Comparison of ENCODE assay signal across 8 cellular contexts in genomic region chrX:103628386-103629290, GRCh38. TPM values are rescaled to one million over a fixed set of nuclear protein-coding genes. Genes with fewer than 3 reads are reported as not detected.
DNase-seq lines count a peak whose midpoint lies in the region; ATAC-seq and TF ChIP-seq lines count a peak whose summit lies in the region.

Gene TCEAL1, plus strand, starts transcription at chrX:103628975. Its CDS starts 942 bp downstream, at chrX:103629917.

- peaks cover 1% of the 10 kb centered on the region for H3K36me3 Mint-ChIP-seq in activated T-helper 1 cell treated with anti-CD3 and anti-CD28 coated beads, Interleukin-12 subunit alpha, Interleukin-12 subunit beta, Interleukin-2, Interleukin-4 antibody, amounts not matched to agents 30 ng/mL and 10 ng/mL and 1 ng/mL, durations not matched to agents 14 hours and 24 hours and 36 hours (ENCODE audit: low read depth)
- H3K36me3 Mint-ChIP-seq in natural killer cell (no peaks in the 10 kb centered on the region), type B pancreatic cell (no peaks in the 10 kb centered on the region)

- in situ Hi-C loops in GM18951 (cut with MboI; ENCODE audit: low sequenced_read_pairs, unreplicated experiment): no loop called here

- peak within 1 kb of the TSS; percentile 85 for H3K4me3 Mint-ChIP-seq in activated T-helper 1 cell treated with anti-CD3 and anti-CD28 coated beads, Interleukin-12 subunit alpha, Interleukin-12 subunit beta, Interleukin-2, Interleukin-4 antibody, amounts not matched to agents 30 ng/mL and 10 ng/mL and 1 ng/mL, durations not matched to agents 14 hours and 24 hours and 36 hours
- H3K4me3 Mint-ChIP-seq in natural killer cell (peak within 1 kb of the TSS; percentile 92), type B pancreatic cell (peak within 1 kb of the TSS; percentile 87)

- TF ChIP-seq POLR2A in GM18951 (IDR thresholded peaks at IDR 0.05; ENCODE audit: extremely low read depth, insufficient read depth, insufficient read length): peak; percentile 27

- TF ChIP-seq CTCF in fibroblast of villous mesenchyme (IDR thresholded peaks at IDR 0.05; ENCODE audit: insufficient read depth, low read depth, low read length) (no peak), natural killer cell (IDR thresholded peaks at IDR 0.05) (no peak), type B pancreatic cell (conservative IDR thresholded peaks at IDR 0.05) (no peak)

- H3K4me1 Mint-ChIP-seq in activated T-helper 1 cell treated with anti-CD3 and anti-CD28 coated beads, Interleukin-12 subunit alpha, Interleukin-12 subunit beta, Interleukin-2, Interleukin-4 antibody, amounts not matched to agents 30 ng/mL and 10 ng/mL and 1 ng/mL, durations not matched to agents 14 hours and 24 hours and 36 hours (ENCODE audit: low read depth): peaks cover 16% of the 10 kb centered on the region
- peaks cover 11 to 20% of the 10 kb centered on the region in 2 donors for H3K4me1 Mint-ChIP-seq in natural killer cell
- peaks cover 5% of the 10 kb centered on the region for H3K4me1 Mint-ChIP-seq in type B pancreatic cell (ENCODE audit: unreplicated experiment)

- peak within 1 kb of the TSS; percentile 34 for H3K27ac Mint-ChIP-seq in activated T-helper 1 cell treated with anti-CD3 and anti-CD28 coated beads, Interleukin-12 subunit alpha, Interleukin-12 subunit beta, Interleukin-2, Interleukin-4 antibody, amounts not matched to agents 30 ng/mL and 10 ng/mL and 1 ng/mL, durations not matched to agents 14 hours and 24 hours and 36 hours
- H3K27ac Mint-ChIP-seq in natural killer cell (peak within 1 kb of the TSS; percentile 3 to 91), type B pancreatic cell (peak within 1 kb of the TSS; percentile 76)

- DNase-seq in Ammon's horn (ENCODE audit: low spot score) (peak; percentile 80), NCI-H510A (lab: John Stamatoyannopoulos, UW) (peak; percentile 22), fibroblast of villous mesenchyme (ENCODE audit: low read depth) (peak; percentile 44), natural killer cell (peak; percentile 33), type B pancreatic cell (ENCODE audit: extremely low spot score, unreplicated experiment) (no peak)
- no peak for DNase-seq in activated T-helper 1 cell treated with anti-CD3 and anti-CD28 coated beads, Interleukin-12 subunit alpha, Interleukin-12 subunit beta, Interleukin-2, Interleukin-4 antibody, amounts not matched to agents 30 ng/mL and 10 ng/mL and 1 ng/mL, durations not matched to agents 14 hours and 24 hours and 36 hours (ENCODE audit: low spot score)

- no peaks in the 10 kb centered on the region for H3K9me3 Mint-ChIP-seq in activated T-helper 1 cell treated with anti-CD3 and anti-CD28 coated beads, Interleukin-12 subunit alpha, Interleukin-12 subunit beta, Interleukin-2, Interleukin-4 antibody, amounts not matched to agents 30 ng/mL and 10 ng/mL and 1 ng/mL, durations not matched to agents 14 hours and 24 hours and 36 hours
- H3K9me3 Mint-ChIP-seq in natural killer cell (no peaks in the 10 kb centered on the region), type B pancreatic cell (no peaks in the 10 kb centered on the region)

- ATAC-seq in HG03175 (IDR thresholded peaks at IDR 0.05; ENCODE audit: unreplicated experiment) (peak; percentile 76), natural killer cell (peak; percentile 71 to 77 (median 77))

- intact Hi-C loops in activated T-helper 1 cell treated with anti-CD3 and anti-CD28 coated beads, Interleukin-12 subunit alpha, Interleukin-12 subunit beta, Interleukin-2, Interleukin-4 antibody, amounts not matched to agents 30 ng/mL and 10 ng/mL and 1 ng/mL, durations not matched to agents 14 hours and 24 hours and 36 hours (cut with micrococcal nuclease): loop anchor here (5.0 kb wide), 1 partner anchor 54 kb away; no protein-coding TSS in a partner anchor
- intact Hi-C loops in natural killer cell (cut with micrococcal nuclease): no loop called here

- H3K27me3 Mint-ChIP-seq in activated T-helper 1 cell treated with anti-CD3 and anti-CD28 coated beads, Interleukin-12 subunit alpha, Interleukin-12 subunit beta, Interleukin-2, Interleukin-4 antibody, amounts not matched to agents 30 ng/mL and 10 ng/mL and 1 ng/mL, durations not matched to agents 14 hours and 24 hours and 36 hours (ENCODE audit: insufficient read depth): no peaks in the 10 kb centered on the region
- H3K27me3 Mint-ChIP-seq in natural killer cell (ENCODE audit: low read depth in 2 of 2) (peaks cover 0 to 5% of the 10 kb centered on the region in 2 donors), type B pancreatic cell (no peaks in the 10 kb centered on the region)

- peak within 1 kb of the TSS; percentile 69 for H3K4me3 ChIP-seq in fibroblast of villous mesenchyme (ENCODE audit: low read depth, low read length)

RNA-seq across cellular contexts. Expression of gene TCEAL1, which starts in this region (rescaled TPM):
- 2.6 and 3.5 TPM in 2 replicates for total RNA-seq in activated T-helper 1 cell treated with anti-CD3 and anti-CD28 coated beads, Interleukin-12 subunit alpha, Interleukin-12 subunit beta, Interleukin-2, Interleukin-4 antibody, amounts not matched to agents 30 ng/mL and 10 ng/mL and 1 ng/mL, durations not matched to agents 14 hours and 24 hours and 36 hours
- 30.9 and 44.5 TPM in 2 replicates for total RNA-seq in fibroblast of villous mesenchyme
- total RNA-seq in natural killer cell: 1 to 10 TPM; 6.4 to 7.1 (median 6.7) TPM
- total RNA-seq in type B pancreatic cell (ENCODE audit: low replicate concordance): 16.9 and 22.3 TPM in 2 replicates

Comparison
In these comparisons a context has a peak if more than half of its experiments do, and no peak if none do; other contexts are left out.
1. DNase-seq: peak in Ammon's horn (single experiment), NCI-H510A (single experiment), fibroblast of villous mesenchyme (single experiment) and natural killer cell (single experiment); none in activated T-helper 1 cell treated with anti-CD3 and anti-CD28 coated beads, Interleukin-12 subunit alpha, Interleukin-12 subunit beta, Interleukin-2, Interleukin-4 antibody, amounts not matched to agents 30 ng/mL and 10 ng/mL and 1 ng/mL, durations not matched to agents 14 hours and 24 hours and 36 hours (single experiment) and type B pancreatic cell (single experiment).
2. Peak in every context shown above with its lines, with median percentiles within 50 percentile points of each other: H3K27ac Mint-ChIP-seq and H3K4me3 Mint-ChIP-seq.